In genomic region chr3:123660900-123661299, GRCh38 we compare ENCODE assay signal across 8 cellular contexts.
DNase-seq lines count a peak whose midpoint lies in the region; ATAC-seq, FAIRE-seq and TF ChIP-seq lines count a peak whose summit lies in the region.

No MANE protein-coding gene starts in this region.

- H3K27me3 ChIP-seq in right lobe of liver (no peaks in the 10 kb centered on the region), suprapubic skin (no peaks in the 10 kb centered on the region)

- no peak overlapping the region for H3K27ac Mint-ChIP-seq in activated CD4-positive, alpha-beta memory T cell treated with anti-CD3 and anti-CD28 coated beads for 36 hours
- H3K27ac Mint-ChIP-seq in activated naive CD8-positive, alpha-beta T cell treated with anti-CD3 and anti-CD28 coated beads, Interleukin-2, amount 50 U/mL, for 24 hours: no peak overlapping the region

- intact Hi-C loops in right lobe of liver (cut with DNase I): no loop called here
- intact Hi-C loops in activated CD4-positive, alpha-beta memory T cell treated with anti-CD3 and anti-CD28 coated beads for 36 hours (cut with micrococcal nuclease): no loop called here

- H3K9me3 Mint-ChIP-seq in activated CD4-positive, alpha-beta memory T cell treated with anti-CD3 and anti-CD28 coated beads for 36 hours: peaks cover 9% of the 10 kb centered on the region
- H3K9me3 Mint-ChIP-seq in activated naive CD8-positive, alpha-beta T cell treated with anti-CD3 and anti-CD28 coated beads, Interleukin-2, amount 50 U/mL, for 24 hours: no peaks in the 10 kb centered on the region

- H3K4me3 Mint-ChIP-seq in activated CD4-positive, alpha-beta memory T cell treated with anti-CD3 and anti-CD28 coated beads for 36 hours: no peak overlapping the region
- no peak overlapping the region for H3K4me3 Mint-ChIP-seq in activated naive CD8-positive, alpha-beta T cell treated with anti-CD3 and anti-CD28 coated beads, Interleukin-2, amount 50 U/mL, for 24 hours

- peaks cover 0 to 30% (median 5%) of the 10 kb centered on the region in 4 donors for H3K4me1 ChIP-seq in right lobe of liver
- H3K4me1 ChIP-seq in suprapubic skin: peaks cover 41% of the 10 kb centered on the region

- POLR2A ChIA-PET in activated CD4-positive, alpha-beta memory T cell treated with anti-CD3 and anti-CD28 coated beads for 36 hours (lab: Charles Lee): no interaction called here

- H3K4me1 Mint-ChIP-seq in activated CD4-positive, alpha-beta memory T cell treated with anti-CD3 and anti-CD28 coated beads for 36 hours (ENCODE audit: low read depth): no peaks in the 10 kb centered on the region
- no peaks in the 10 kb centered on the region for H3K4me1 Mint-ChIP-seq in activated naive CD8-positive, alpha-beta T cell treated with anti-CD3 and anti-CD28 coated beads, Interleukin-2, amount 50 U/mL, for 24 hours

- TF ChIP-seq POLR2A in right lobe of liver (IDR thresholded peaks at IDR 0.05) (no peak), suprapubic skin (IDR thresholded peaks at IDR 0.05) (no peak), GM12892 (IDR thresholded peaks at IDR 0.05; ENCODE audit: low read depth, low read length) (no peak)

- CTCF ChIA-PET in activated CD4-positive, alpha-beta memory T cell treated with anti-CD3 and anti-CD28 coated beads for 36 hours (lab: Charles Lee): interaction anchor here (1.0 to 1.5 kb wide), 3 partner anchors 10 to 63 kb away, joined by 3 to 4 read pairs (median 4); no protein-coding TSS in a partner anchor

- ATAC-seq in right lobe of liver: peak; percentile 78 to 82 (median 78)
- no peak for ATAC-seq in activated naive CD8-positive, alpha-beta T cell treated with anti-CD3 and anti-CD28 coated beads, Interleukin-2, amount 50 U/mL, for 24 hours

- DNase-seq in NCI-H1105 (lab: John Stamatoyannopoulos, UW) (peak; percentile 88), choroid plexus epithelial cell (ENCODE audit: low read depth) (peak; percentile 99), right lobe of liver (peak; percentile 87 to 90 (median 90)), suprapubic skin (ENCODE audit: low spot score in 2 of 2) (peak; percentile 83 to 93), 8988T (no peak), GM12892 (ENCODE audit: insufficient read length) (no peak)
- no peak for DNase-seq in activated CD4-positive, alpha-beta memory T cell treated with anti-CD3 and anti-CD28 coated beads for 36 hours
- no peak for DNase-seq in activated naive CD8-positive, alpha-beta T cell treated with anti-CD3 and anti-CD28 coated beads, Interleukin-2, amount 50 U/mL, for 24 hours

- no peaks in the 10 kb centered on the region for H3K36me3 Mint-ChIP-seq in activated CD4-positive, alpha-beta memory T cell treated with anti-CD3 and anti-CD28 coated beads for 36 hours
- H3K36me3 Mint-ChIP-seq in activated naive CD8-positive, alpha-beta T cell treated with anti-CD3 and anti-CD28 coated beads, Interleukin-2, amount 50 U/mL, for 24 hours (ENCODE audit: low read depth): no peaks in the 10 kb centered on the region

- H3K36me3 ChIP-seq in right lobe of liver (peaks cover 0 to 47% (median 24%) of the 10 kb centered on the region in 4 donors), suprapubic skin (peaks cover 4% of the 10 kb centered on the region)

- FAIRE-seq in GM12892 (lab: Jason Lieb, UNC): no peak

- peaks cover 6% of the 10 kb centered on the region for H3K27me3 Mint-ChIP-seq in activated CD4-positive, alpha-beta memory T cell treated with anti-CD3 and anti-CD28 coated beads for 36 hours
- peaks cover 2% of the 10 kb centered on the region for H3K27me3 Mint-ChIP-seq in activated naive CD8-positive, alpha-beta T cell treated with anti-CD3 and anti-CD28 coated beads, Interleukin-2, amount 50 U/mL, for 24 hours

- H3K27ac ChIP-seq in right lobe of liver (peak overlapping the region; percentile 27 to 48 (median 33)), suprapubic skin (peak overlapping the region; percentile 60)

- H3K9me3 ChIP-seq in right lobe of liver (no peaks in the 10 kb centered on the region), suprapubic skin (no peaks in the 10 kb centered on the region)

- 38% methylated on average over 9 of the region's 9 CpGs for WGBS in right lobe of liver (ENCODE audit: insufficient coverage, low coverage, low lambda C conversion rate, missing lambda C conversion rate)
- WGBS in suprapubic skin: 39% methylated on average over 9 of the region's 9 CpGs

- H3K4me3 ChIP-seq in choroid plexus epithelial cell (ENCODE audit: low read depth, low read length): no peak overlapping the region
- H3K4me3 ChIP-seq in right lobe of liver: no peak overlapping the region
- no peak overlapping the region for H3K4me3 ChIP-seq in suprapubic skin

- TF ChIP-seq EP300 in suprapubic skin (IDR thresholded peaks at IDR 0.05): peak; percentile 80

- TF ChIP-seq CTCF in choroid plexus epithelial cell (conservative IDR thresholded peaks at IDR 0.05; ENCODE audit: low read depth, low read length) (peak; percentile 9), right lobe of liver (IDR thresholded peaks at IDR 0.05) (no peak), suprapubic skin (IDR thresholded peaks at IDR 0.05) (no peak)

Comparison
In these comparisons a context has a peak if more than half of its experiments do, and no peak if none do; other contexts are left out.
1. DNase-seq: peak in NCI-H1105 (single experiment), choroid plexus epithelial cell (single experiment), right lobe of liver (3 of 3) and suprapubic skin (2 of 2); none in 8988T (single experiment), GM12892 (single experiment), activated CD4-positive, alpha-beta memory T cell treated with anti-CD3 and anti-CD28 coated beads for 36 hours (single experiment) and activated naive CD8-positive, alpha-beta T cell treated with anti-CD3 and anti-CD28 coated beads, Interleukin-2, amount 50 U/mL, for 24 hours (single experiment).